ENCODE assay signal across 10 cellular contexts in the genomic region with DNA sequence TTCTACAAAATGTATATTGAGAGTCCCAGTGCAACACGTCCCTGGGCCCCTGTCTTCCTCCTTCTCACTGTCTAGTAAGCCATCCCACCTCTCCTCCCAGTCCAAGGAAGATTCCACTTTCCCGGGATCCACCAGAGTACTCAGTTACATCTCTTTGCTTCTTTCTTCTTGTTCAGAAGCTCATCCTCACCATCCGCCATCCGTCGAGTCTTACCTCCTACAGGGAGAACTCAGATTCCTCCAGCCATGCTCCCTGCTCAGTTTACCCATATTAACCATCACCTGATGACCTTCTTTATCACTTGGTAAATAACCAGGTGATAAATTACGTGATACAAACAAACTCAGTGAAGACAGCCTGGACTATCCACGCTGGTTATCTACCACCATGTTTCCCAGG. TPM values are rescaled to one million over a fixed set of nuclear protein-coding genes. Genes with fewer than 3 reads are reported as not detected.
DNase-seq lines count a peak whose midpoint lies in the region; ATAC-seq and TF ChIP-seq lines count a peak whose summit lies in the region.
"Had no signal": no experiment of that assay in that cellular context is flagged by ENCODE, and none has a peak within 500 bp of the region (broad histone marks: within the 10 kb centered on the region; RNA-seq: fewer than 3 reads in every experiment).

No MANE protein-coding gene starts in this region.

- H3K27me3 Mint-ChIP-seq in activated T-cell treated with anti-CD3 and anti-CD28 coated beads, Interleukin-2, amount 50 U/mL, for 72 hours (ENCODE audit: low read depth), result no peaks in the 10 kb centered on the region
- H3K27me3 Mint-ChIP-seq in activated CD8-positive, alpha-beta T cell treated with anti-CD3 and anti-CD28 coated beads for 36 hours, result no peaks in the 10 kb centered on the region
- no peaks in the 10 kb centered on the region for H3K27me3 Mint-ChIP-seq in Caco-2 (ENCODE audit: insufficient read depth, unreplicated experiment)

- H3K36me3 ChIP-seq in Caco-2 (ENCODE audit: control insufficient read depth, insufficient read depth, low read length), result peaks cover 1% of the 10 kb centered on the region; the same call in 1 of the 2 replicates

- CTCF ChIA-PET in activated CD8-positive, alpha-beta T cell treated with anti-CD3 and anti-CD28 coated beads for 36 hours (lab: Charles Lee), result interaction anchor here (1.2 to 4.7 kb wide), 8 partner anchors 9 to 74 kb away, joined by 3 to 24 read pairs (median 4); no protein-coding TSS in a partner anchor
- CTCF ChIA-PET in Caco-2 (lab: Charles Lee), result no interaction called here

- H3K27ac Mint-ChIP-seq in activated T-cell treated with anti-CD3 and anti-CD28 coated beads, Interleukin-2, amount 50 U/mL, for 72 hours, result peak overlapping the region; percentile 88
- peak overlapping the region; percentile 92 for H3K27ac Mint-ChIP-seq in activated CD8-positive, alpha-beta T cell treated with anti-CD3 and anti-CD28 coated beads for 36 hours
- H3K27ac Mint-ChIP-seq in Caco-2 (ENCODE audit: unreplicated experiment), result no peak overlapping the region

- no peak for DNase-seq in activated T-cell treated with anti-CD3 and anti-CD28 coated beads, Interleukin-2, amount 50 U/mL, for 72 hours
- no peak for DNase-seq in activated T-cell treated with anti-CD3 and anti-CD28 coated beads, Interleukin-2, amount 50 U/mL, for 48 hours
- no peak for DNase-seq in activated CD8-positive, alpha-beta T cell treated with anti-CD3 and anti-CD28 coated beads for 36 hours
- peak; percentile 33 for DNase-seq in islet precursor cell
- no peak for DNase-seq in substantia nigra (lab: John Stamatoyannopoulos, UW)
- no peak for DNase-seq in AG08396 (ENCODE audit: low spot score)
- no peak for DNase-seq in D341Med (ENCODE audit: low spot score)
- no peak for DNase-seq in Caco-2
- DNase-seq: kidney glomerular epithelial cell, NCI-H524 had no signal

- peaks cover 11% of the 10 kb centered on the region; the same call in 1 of the 2 replicates for H3K4me1 ChIP-seq in Caco-2

- ATAC-seq in activated T-cell treated with anti-CD3 and anti-CD28 coated beads, Interleukin-2, amount 50 U/mL, for 72 hours (replicated peaks in 1 of 2), result no peak
- ATAC-seq in activated CD8-positive, alpha-beta T cell treated with anti-CD3 and anti-CD28 coated beads for 36 hours, result no peak

- peaks cover 98% of the 10 kb centered on the region for H3K4me1 Mint-ChIP-seq in activated T-cell treated with anti-CD3 and anti-CD28 coated beads, Interleukin-2, amount 50 U/mL, for 72 hours (ENCODE audit: low read depth)
- H3K4me1 Mint-ChIP-seq in activated CD8-positive, alpha-beta T cell treated with anti-CD3 and anti-CD28 coated beads for 36 hours (ENCODE audit: low read depth), result peaks cover 92% of the 10 kb centered on the region
- peaks cover 7% of the 10 kb centered on the region for H3K4me1 Mint-ChIP-seq in Caco-2 (ENCODE audit: low read depth, unreplicated experiment)

- H3K27ac ChIP-seq in substantia nigra (ENCODE audit: low read depth, low read length, poor library complexity, severe bottlenecking), result peak overlapping the region; percentile 98

- H3K4me3 Mint-ChIP-seq in activated T-cell treated with anti-CD3 and anti-CD28 coated beads, Interleukin-2, amount 50 U/mL, for 72 hours, result peak overlapping the region; percentile 70 to 77
- H3K4me3 Mint-ChIP-seq in activated CD8-positive, alpha-beta T cell treated with anti-CD3 and anti-CD28 coated beads for 36 hours, result no peak overlapping the region
- H3K4me3 Mint-ChIP-seq in Caco-2 (ENCODE audit: unreplicated experiment), result no peak overlapping the region

- no TSS peak for BruUV-seq in Caco-2 (replicated peaks; lab: Mats Ljungman, UMichigan)

- no peak for TF ChIP-seq CTCF in activated CD8-positive, alpha-beta T cell treated with anti-CD3 and anti-CD28 coated beads for 36 hours (IDR thresholded peaks at IDR 0.05)
- no peak for TF ChIP-seq CTCF in Caco-2 (IDR thresholded peaks at IDR 0.05; ENCODE audit: insufficient read depth in 1 of 2, low read depth in 1 of 2, low read length in 1 of 2, severe bottlenecking in 1 of 2, unreplicated experiment in 1 of 2)

- H3K4me3 ChIP-seq in Caco-2 (ENCODE audit: low read depth, low read length), result no peak overlapping the region

- peaks cover 0 to 2% of the 10 kb centered on the region in 2 donors for H3K36me3 Mint-ChIP-seq in activated T-cell treated with anti-CD3 and anti-CD28 coated beads, Interleukin-2, amount 50 U/mL, for 72 hours (ENCODE audit: insufficient read depth in 2 of 2)
- peaks cover 18% of the 10 kb centered on the region for H3K36me3 Mint-ChIP-seq in activated CD8-positive, alpha-beta T cell treated with anti-CD3 and anti-CD28 coated beads for 36 hours (ENCODE audit: low read depth)
- peaks cover 4% of the 10 kb centered on the region for H3K36me3 Mint-ChIP-seq in Caco-2 (ENCODE audit: insufficient read depth, unreplicated experiment)

- H3K27me3 ChIP-seq in Caco-2 (replicated peaks; ENCODE audit: control insufficient read depth, insufficient read depth, low read length), result no peaks in the 10 kb centered on the region

- intact Hi-C loops in activated CD8-positive, alpha-beta T cell treated with anti-CD3 and anti-CD28 coated beads for 36 hours (cut with micrococcal nuclease), result loop anchor here (5.0 kb wide), 1 partner anchor 52 kb away; no protein-coding TSS in a partner anchor
- intact Hi-C loops in Caco-2 (cut with micrococcal nuclease; ENCODE audit: unreplicated experiment), result no loop called here

- H3K9me3 ChIP-seq in Caco-2, result no peaks in the 10 kb centered on the region

- no peaks in the 10 kb centered on the region for H3K9me3 Mint-ChIP-seq in activated T-cell treated with anti-CD3 and anti-CD28 coated beads, Interleukin-2, amount 50 U/mL, for 72 hours
- no peaks in the 10 kb centered on the region for H3K9me3 Mint-ChIP-seq in activated CD8-positive, alpha-beta T cell treated with anti-CD3 and anti-CD28 coated beads for 36 hours
- H3K9me3 Mint-ChIP-seq in Caco-2 (ENCODE audit: unreplicated experiment), result no peaks in the 10 kb centered on the region

- POLR2A ChIA-PET in activated CD8-positive, alpha-beta T cell treated with anti-CD3 and anti-CD28 coated beads for 36 hours (lab: Charles Lee), result interaction anchor here (0.6 to 3.3 kb wide), 10 partner anchors 8 to 115 kb away, joined by 3 to 21 read pairs (median 6); partner anchors contain the start of gene USP36
- POLR2A ChIA-PET in Caco-2 (lab: Charles Lee), result no interaction called here

RNA-seq across cellular contexts. Expression of gene CYTH1, which starts 57.1 kb away (rescaled TPM):
- total RNA-seq in activated T-cell treated with anti-CD3 and anti-CD28 coated beads, Interleukin-2, amount 50 U/mL, for 72 hours, result 100 to 1,000 TPM; 163 to 204 TPM
- total RNA-seq in activated CD8-positive, alpha-beta T cell treated with anti-CD3 and anti-CD28 coated beads for 36 hours, result 10 to 100 TPM; 95.1 to 96.0 TPM
- total RNA-seq in Caco-2 (2022), result 26.5 and 29.6 TPM in 2 replicates

Comparison
In these comparisons a context has a peak if more than half of its experiments do, and no peak if none do; other contexts are left out.
1. H3K4me3 Mint-ChIP-seq: peak in activated T-cell treated with anti-CD3 and anti-CD28 coated beads, Interleukin-2, amount 50 U/mL, for 72 hours (2 of 2); none in activated CD8-positive, alpha-beta T cell treated with anti-CD3 and anti-CD28 coated beads for 36 hours (single experiment) and Caco-2 (single experiment).